In genomic region chr1:233695901-233696300, GRCh38 we compare ENCODE assay signal across 1 cellular context.
TF ChIP-seq lines count a peak whose summit lies in the region.

No MANE protein-coding gene starts in this region.

TF ChIP-seq in GM12878, 131 proteins besides CTCF, POLR2A, EP300 and RAD21 (continued from another document and continues in another):
- TF ChIP-seq, protein P1, sequence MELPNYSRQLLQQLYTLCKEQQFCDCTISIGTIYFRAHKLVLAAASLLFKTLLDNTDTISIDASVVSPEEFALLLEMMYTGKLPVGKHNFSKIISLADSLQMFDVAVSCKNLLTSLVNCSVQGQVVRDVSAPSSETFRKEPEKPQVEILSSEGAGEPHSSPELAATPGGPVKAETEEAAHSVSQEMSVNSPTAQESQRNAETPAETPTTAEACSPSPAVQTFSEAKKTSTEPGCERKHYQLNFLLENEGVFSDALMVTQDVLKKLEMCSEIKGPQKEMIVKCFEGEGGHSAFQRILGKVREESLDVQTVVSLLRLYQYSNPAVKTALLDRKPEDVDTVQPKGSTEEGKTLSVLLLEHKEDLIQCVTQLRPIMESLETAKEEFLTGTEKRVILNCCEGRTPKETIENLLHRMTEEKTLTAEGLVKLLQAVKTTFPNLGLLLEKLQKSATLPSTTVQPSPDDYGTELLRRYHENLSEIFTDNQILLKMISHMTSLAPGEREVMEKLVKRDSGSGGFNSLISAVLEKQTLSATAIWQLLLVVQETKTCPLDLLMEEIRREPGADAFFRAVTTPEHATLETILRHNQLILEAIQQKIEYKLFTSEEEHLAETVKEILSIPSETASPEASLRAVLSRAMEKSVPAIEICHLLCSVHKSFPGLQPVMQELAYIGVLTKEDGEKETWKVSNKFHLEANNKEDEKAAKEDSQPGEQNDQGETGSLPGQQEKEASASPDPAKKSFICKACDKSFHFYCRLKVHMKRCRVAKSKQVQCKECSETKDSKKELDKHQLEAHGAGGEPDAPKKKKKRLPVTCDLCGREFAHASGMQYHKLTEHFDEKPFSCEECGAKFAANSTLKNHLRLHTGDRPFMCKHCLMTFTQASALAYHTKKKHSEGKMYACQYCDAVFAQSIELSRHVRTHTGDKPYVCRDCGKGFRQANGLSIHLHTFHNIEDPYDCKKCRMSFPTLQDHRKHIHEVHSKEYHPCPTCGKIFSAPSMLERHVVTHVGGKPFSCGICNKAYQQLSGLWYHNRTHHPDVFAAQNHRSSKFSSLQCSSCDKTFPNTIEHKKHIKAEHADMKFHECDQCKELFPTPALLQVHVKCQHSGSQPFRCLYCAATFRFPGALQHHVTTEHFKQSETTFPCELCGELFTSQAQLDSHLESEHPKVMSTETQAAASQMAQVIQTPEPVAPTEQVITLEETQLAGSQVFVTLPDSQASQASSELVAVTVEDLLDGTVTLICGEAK (IDR thresholded peaks at IDR 0.05; ENCODE audit: borderline replicate concordance): no peak
- TF ChIP-seq RUNX3 (IDR thresholded peaks at IDR 0.05; ENCODE audit: low read length): peak; percentile 12; the same call in 1 of the 2 replicates
- TF ChIP-seq IRF3 (IDR thresholded peaks at IDR 0.05): no peak
- TF ChIP-seq NFYA (IDR thresholded peaks at IDR 0.05; ENCODE audit: borderline replicate concordance, low read depth, low read length): no peak
- no peak for TF ChIP-seq JUND (IDR thresholded peaks at IDR 0.05; ENCODE audit: low read depth, low read length)
- TF ChIP-seq SRF (IDR thresholded peaks at IDR 0.05; ENCODE audit: low read depth in 2 of 2, low read length in 2 of 2): no peak
- no peak for TF ChIP-seq PAX8 (IDR thresholded peaks at IDR 0.05)
- TF ChIP-seq NFIC (IDR thresholded peaks at IDR 0.05; ENCODE audit: low read depth, low read length): peak; percentile 55
- TF ChIP-seq, protein P2, sequence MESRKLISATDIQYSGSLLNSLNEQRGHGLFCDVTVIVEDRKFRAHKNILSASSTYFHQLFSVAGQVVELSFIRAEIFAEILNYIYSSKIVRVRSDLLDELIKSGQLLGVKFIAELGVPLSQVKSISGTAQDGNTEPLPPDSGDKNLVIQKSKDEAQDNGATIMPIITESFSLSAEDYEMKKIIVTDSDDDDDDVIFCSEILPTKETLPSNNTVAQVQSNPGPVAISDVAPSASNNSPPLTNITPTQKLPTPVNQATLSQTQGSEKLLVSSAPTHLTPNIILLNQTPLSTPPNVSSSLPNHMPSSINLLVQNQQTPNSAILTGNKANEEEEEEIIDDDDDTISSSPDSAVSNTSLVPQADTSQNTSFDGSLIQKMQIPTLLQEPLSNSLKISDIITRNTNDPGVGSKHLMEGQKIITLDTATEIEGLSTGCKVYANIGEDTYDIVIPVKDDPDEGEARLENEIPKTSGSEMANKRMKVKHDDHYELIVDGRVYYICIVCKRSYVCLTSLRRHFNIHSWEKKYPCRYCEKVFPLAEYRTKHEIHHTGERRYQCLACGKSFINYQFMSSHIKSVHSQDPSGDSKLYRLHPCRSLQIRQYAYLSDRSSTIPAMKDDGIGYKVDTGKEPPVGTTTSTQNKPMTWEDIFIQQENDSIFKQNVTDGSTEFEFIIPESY (IDR thresholded peaks at IDR 0.05): no peak
- TF ChIP-seq, protein P3, sequence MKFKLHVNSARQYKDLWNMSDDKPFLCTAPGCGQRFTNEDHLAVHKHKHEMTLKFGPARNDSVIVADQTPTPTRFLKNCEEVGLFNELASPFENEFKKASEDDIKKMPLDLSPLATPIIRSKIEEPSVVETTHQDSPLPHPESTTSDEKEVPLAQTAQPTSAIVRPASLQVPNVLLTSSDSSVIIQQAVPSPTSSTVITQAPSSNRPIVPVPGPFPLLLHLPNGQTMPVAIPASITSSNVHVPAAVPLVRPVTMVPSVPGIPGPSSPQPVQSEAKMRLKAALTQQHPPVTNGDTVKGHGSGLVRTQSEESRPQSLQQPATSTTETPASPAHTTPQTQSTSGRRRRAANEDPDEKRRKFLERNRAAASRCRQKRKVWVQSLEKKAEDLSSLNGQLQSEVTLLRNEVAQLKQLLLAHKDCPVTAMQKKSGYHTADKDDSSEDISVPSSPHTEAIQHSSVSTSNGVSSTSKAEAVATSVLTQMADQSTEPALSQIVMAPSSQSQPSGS (IDR thresholded peaks at IDR 0.05; ENCODE audit: low read length): no peak
- TF ChIP-seq MEF2A (IDR thresholded peaks at IDR 0.05; ENCODE audit: insufficient read depth, low read depth, low read length): 0 out of 2 replicates have a peak, but pooled peaks have one; percentile 56
- TF ChIP-seq, protein P4, sequence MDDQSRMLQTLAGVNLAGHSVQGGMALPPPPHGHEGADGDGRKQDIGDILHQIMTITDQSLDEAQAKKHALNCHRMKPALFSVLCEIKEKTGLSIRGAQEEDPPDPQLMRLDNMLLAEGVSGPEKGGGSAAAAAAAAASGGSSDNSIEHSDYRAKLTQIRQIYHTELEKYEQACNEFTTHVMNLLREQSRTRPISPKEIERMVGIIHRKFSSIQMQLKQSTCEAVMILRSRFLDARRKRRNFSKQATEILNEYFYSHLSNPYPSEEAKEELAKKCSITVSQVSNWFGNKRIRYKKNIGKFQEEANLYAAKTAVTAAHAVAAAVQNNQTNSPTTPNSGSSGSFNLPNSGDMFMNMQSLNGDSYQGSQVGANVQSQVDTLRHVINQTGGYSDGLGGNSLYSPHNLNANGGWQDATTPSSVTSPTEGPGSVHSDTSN (IDR thresholded peaks at IDR 0.05; ENCODE audit: insufficient replicate concordance, low read depth, low read length): no peak
- TF ChIP-seq SKIL (IDR thresholded peaks at IDR 0.05; ENCODE audit: low read depth, poor library complexity, severe bottlenecking): peak; percentile 77
- TF ChIP-seq CBX5 (IDR thresholded peaks at IDR 0.05; ENCODE audit: low read depth): peak; percentile 84
- TF ChIP-seq, protein P5, sequence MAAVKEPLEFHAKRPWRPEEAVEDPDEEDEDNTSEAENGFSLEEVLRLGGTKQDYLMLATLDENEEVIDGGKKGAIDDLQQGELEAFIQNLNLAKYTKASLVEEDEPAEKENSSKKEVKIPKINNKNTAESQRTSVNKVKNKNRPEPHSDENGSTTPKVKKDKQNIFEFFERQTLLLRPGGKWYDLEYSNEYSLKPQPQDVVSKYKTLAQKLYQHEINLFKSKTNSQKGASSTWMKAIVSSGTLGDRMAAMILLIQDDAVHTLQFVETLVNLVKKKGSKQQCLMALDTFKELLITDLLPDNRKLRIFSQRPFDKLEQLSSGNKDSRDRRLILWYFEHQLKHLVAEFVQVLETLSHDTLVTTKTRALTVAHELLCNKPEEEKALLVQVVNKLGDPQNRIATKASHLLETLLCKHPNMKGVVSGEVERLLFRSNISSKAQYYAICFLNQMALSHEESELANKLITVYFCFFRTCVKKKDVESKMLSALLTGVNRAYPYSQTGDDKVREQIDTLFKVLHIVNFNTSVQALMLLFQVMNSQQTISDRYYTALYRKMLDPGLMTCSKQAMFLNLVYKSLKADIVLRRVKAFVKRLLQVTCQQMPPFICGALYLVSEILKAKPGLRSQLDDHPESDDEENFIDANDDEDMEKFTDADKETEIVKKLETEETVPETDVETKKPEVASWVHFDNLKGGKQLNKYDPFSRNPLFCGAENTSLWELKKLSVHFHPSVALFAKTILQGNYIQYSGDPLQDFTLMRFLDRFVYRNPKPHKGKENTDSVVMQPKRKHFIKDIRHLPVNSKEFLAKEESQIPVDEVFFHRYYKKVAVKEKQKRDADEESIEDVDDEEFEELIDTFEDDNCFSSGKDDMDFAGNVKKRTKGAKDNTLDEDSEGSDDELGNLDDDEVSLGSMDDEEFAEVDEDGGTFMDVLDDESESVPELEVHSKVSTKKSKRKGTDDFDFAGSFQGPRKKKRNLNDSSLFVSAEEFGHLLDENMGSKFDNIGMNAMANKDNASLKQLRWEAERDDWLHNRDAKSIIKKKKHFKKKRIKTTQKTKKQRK (IDR thresholded peaks at IDR 0.05; ENCODE audit: low read depth, low read length): no peak
- TF ChIP-seq ESRRA (IDR thresholded peaks at IDR 0.05; ENCODE audit: low read length): no peak
- TF ChIP-seq SMARCA5 (IDR thresholded peaks at IDR 0.05): peak; percentile 41; the same call in 1 of the 2 replicates
- TF ChIP-seq MYC (IDR thresholded peaks at IDR 0.05; ENCODE audit: insufficient read depth, insufficient read length, insufficient replicate concordance, low read length, severe bottlenecking): no peak
- TF ChIP-seq MLLT1 (IDR thresholded peaks at IDR 0.05): no peak
- no peak for TF ChIP-seq EZH2 (IDR thresholded peaks at IDR 0.05; ENCODE audit: borderline replicate concordance, control insufficient read depth, low read depth, low read length)
- 0 out of 2 replicates have a peak, but pooled peaks have one; percentile 27 for TF ChIP-seq PML (IDR thresholded peaks at IDR 0.05; ENCODE audit: low read length)
- no peak for TF ChIP-seq ZNF217 (IDR thresholded peaks at IDR 0.05)
- no peak for TF ChIP-seq ZNF622 (IDR thresholded peaks at IDR 0.05)
- peak; percentile 52 for TF ChIP-seq JUNB (IDR thresholded peaks at IDR 0.05)
- TF ChIP-seq, protein P6, sequence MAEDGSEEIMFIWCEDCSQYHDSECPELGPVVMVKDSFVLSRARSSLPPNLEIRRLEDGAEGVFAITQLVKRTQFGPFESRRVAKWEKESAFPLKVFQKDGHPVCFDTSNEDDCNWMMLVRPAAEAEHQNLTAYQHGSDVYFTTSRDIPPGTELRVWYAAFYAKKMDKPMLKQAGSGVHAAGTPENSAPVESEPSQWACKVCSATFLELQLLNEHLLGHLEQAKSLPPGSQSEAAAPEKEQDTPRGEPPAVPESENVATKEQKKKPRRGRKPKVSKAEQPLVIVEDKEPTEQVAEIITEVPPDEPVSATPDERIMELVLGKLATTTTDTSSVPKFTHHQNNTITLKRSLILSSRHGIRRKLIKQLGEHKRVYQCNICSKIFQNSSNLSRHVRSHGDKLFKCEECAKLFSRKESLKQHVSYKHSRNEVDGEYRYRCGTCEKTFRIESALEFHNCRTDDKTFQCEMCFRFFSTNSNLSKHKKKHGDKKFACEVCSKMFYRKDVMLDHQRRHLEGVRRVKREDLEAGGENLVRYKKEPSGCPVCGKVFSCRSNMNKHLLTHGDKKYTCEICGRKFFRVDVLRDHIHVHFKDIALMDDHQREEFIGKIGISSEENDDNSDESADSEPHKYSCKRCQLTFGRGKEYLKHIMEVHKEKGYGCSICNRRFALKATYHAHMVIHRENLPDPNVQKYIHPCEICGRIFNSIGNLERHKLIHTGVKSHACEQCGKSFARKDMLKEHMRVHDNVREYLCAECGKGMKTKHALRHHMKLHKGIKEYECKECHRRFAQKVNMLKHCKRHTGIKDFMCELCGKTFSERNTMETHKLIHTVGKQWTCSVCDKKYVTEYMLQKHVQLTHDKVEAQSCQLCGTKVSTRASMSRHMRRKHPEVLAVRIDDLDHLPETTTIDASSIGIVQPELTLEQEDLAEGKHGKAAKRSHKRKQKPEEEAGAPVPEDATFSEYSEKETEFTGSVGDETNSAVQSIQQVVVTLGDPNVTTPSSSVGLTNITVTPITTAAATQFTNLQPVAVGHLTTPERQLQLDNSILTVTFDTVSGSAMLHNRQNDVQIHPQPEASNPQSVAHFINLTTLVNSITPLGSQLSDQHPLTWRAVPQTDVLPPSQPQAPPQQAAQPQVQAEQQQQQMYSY (CRISPR knock-in tag; IDR thresholded peaks at IDR 0.05): no peak
- TF ChIP-seq ZBTB11 (CRISPR knock-in tag; IDR thresholded peaks at IDR 0.05): no peak
- no peak for TF ChIP-seq FOXM1 (IDR thresholded peaks at IDR 0.05; ENCODE audit: low read depth, low read length)
- no peak for TF ChIP-seq FOS (IDR thresholded peaks at IDR 0.05; ENCODE audit: borderline replicate concordance, extremely low read depth, insufficient read length)
